24 cellular contexts compared by ENCODE assay signal in the genomic region with DNA sequence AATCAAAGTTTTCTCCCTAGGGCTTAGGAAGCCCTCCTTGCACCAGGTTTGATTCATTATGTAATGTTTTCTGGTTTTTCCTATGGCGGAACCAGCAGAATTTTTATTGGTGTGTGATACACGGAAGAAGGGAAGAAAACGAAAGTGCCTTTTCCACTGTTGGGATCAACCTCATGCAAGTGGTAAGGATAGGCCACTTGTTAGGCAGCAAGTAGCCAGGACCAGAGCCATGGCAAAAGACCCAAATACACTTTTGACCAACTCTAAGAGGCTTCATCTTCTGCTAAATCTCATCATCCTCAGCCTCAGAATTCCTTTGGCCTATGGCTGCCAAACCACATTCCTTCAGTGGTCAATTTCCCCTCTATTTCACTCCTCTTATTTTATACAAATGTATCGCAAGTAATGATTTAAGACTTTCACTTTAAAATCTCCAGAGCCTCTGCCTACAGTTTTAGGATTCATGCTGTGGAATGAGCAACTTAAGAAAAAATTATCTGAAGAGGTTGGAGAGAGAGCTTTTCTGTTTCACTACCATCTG. TPM values are rescaled to one million over a fixed set of nuclear protein-coding genes. Genes with fewer than 3 reads are reported as not detected.
DNase-seq lines count a peak whose midpoint lies in the region; ATAC-seq, FAIRE-seq and TF ChIP-seq lines count a peak whose summit lies in the region.
"Had no signal": no experiment of that assay in that cellular context is flagged by ENCODE, and none has a peak within 500 bp of the region (broad histone marks: within the 10 kb centered on the region; RNA-seq: fewer than 3 reads in every experiment).

No MANE protein-coding gene starts in this region.

- DNase-seq in GM23248, result peak; percentile 3
- peak; percentile 13 for DNase-seq in adipocyte (ENCODE audit: low read depth)
- peak; percentile 58 for DNase-seq in fibroblast of the aortic adventitia (ENCODE audit: low read depth)
- peak; percentile 54 for DNase-seq in small intestine
- no peak for DNase-seq in left lobe of liver (ENCODE audit: low spot score)
- no peak for DNase-seq in AG20443 (ENCODE audit: low spot score)
- no peak for DNase-seq in progenitor cell of endocrine pancreas (ENCODE audit: low spot score, unreplicated experiment)
- DNase-seq: activated CD4-positive, alpha-beta T cell treated with anti-CD3 and anti-CD28 coated beads, Interleukin-2, amount 10 ng/mL, durations not matched to agents 24 days and 14 days; activated CD8-positive, alpha-beta memory T cell treated with anti-CD3 and anti-CD28 coated beads, Interleukin-2, amount 50 U/mL, for 48 hours; activated naive CD4-positive, alpha-beta T cell treated with anti-CD3 and anti-CD28 coated beads, Interleukin-2, amount 10 ng/mL, durations not matched to agents 7 days and 5 days; body of pancreas; Calu3; cortex of kidney; GDM1; H7; NCI-H1436; NCI-H2171 treated with DMSO at 0.1 percent for 48 hours; Peyer's patch; right cardiac atrium; stimulated activated CD4-positive, alpha-beta T cell treated with anti-CD3 and anti-CD28 coated beads, Interleukin-1b, Interleukin-23, amount 100 ng/mL, for 48 hours had no signal

- H3K4me3 ChIP-seq in GM23248 (no peak overlapping the region), adipocyte (ENCODE audit: low read length) (peak overlapping the region; percentile 57), fibroblast of the aortic adventitia (ENCODE audit: low read depth, low read length) (peak overlapping the region; percentile 7), small intestine (ENCODE audit: low read depth in 1 of 2, low read length in 2 of 2) (no peak overlapping the region)
- H3K4me3 ChIP-seq: body of pancreas, GM12878, hepatocyte had no signal

- WGBS in GM23248 (ENCODE audit: low coverage in 1 of 2, low lambda C conversion rate in 2 of 2, missing lambda C conversion rate in 2 of 2), 2 experiments, result 81 to 85% methylated on average over 4 of the region's 4 CpGs
- WGBS in small intestine, 3 donors, result 63 to 83% (median 78%) methylated on average over 4 of the region's 4 CpGs

- H3K27ac ChIP-seq in GM23248 (no peak overlapping the region), small intestine (ENCODE audit: low read depth in 1 of 2, low read length in 1 of 2) (peak overlapping the region in 1 of 2 donors; percentile 18)
- H3K27ac ChIP-seq: body of pancreas, hepatocyte had no signal

- no peak overlapping the region for H3K4me2 ChIP-seq in GM23248 (ENCODE audit: unreplicated experiment)
- H3K4me2 ChIP-seq: hepatocyte had no signal

- no peak for FAIRE-seq in small intestine (lab: Jason Lieb, UNC)
- FAIRE-seq: GM12878 had no signal

- H3K9me2 ChIP-seq in GM23248 (ENCODE audit: insufficient read depth), result no peaks in the 10 kb centered on the region

- H3K9me3 ChIP-seq in GM23248 (ENCODE audit: low read depth), result no peaks in the 10 kb centered on the region
- no peaks in the 10 kb centered on the region for H3K9me3 ChIP-seq in adipocyte (ENCODE audit: control insufficient read depth, low read length)
- H3K9me3 ChIP-seq in small intestine (ENCODE audit: control insufficient read depth, low read depth), result no peaks in the 10 kb centered on the region
- H3K9me3 ChIP-seq: body of pancreas, Peyer's patch had no signal

- no peaks in the 10 kb centered on the region for H3K9me3 Mint-ChIP-seq in progenitor cell of endocrine pancreas (ENCODE audit: low read depth)
- H3K9me3 Mint-ChIP-seq: activated CD4-positive, alpha-beta T cell treated with anti-CD3 and anti-CD28 coated beads, Interleukin-2, amount 10 ng/mL, durations not matched to agents 24 days and 14 days; activated naive CD4-positive, alpha-beta T cell treated with anti-CD3 and anti-CD28 coated beads, Interleukin-2, amount 10 ng/mL, durations not matched to agents 7 days and 5 days had no signal

- 0 out of 2 replicates have a peak overlapping the region, but pooled peaks have one; percentile 1 for H2AFZ ChIP-seq in GM23248
- H2AFZ ChIP-seq: hepatocyte had no signal

- no peaks in the 10 kb centered on the region for H3K36me3 Mint-ChIP-seq in progenitor cell of endocrine pancreas (ENCODE audit: insufficient read depth)
- H3K36me3 Mint-ChIP-seq: activated naive CD4-positive, alpha-beta T cell treated with anti-CD3 and anti-CD28 coated beads, Interleukin-2, amount 10 ng/mL, durations not matched to agents 7 days and 5 days had no signal

- H3K36me3 ChIP-seq in GM23248 (ENCODE audit: low read depth) (no peaks in the 10 kb centered on the region), adipocyte (ENCODE audit: control insufficient read depth, insufficient read depth, low read length, severe bottlenecking) (no peaks in the 10 kb centered on the region), small intestine (ENCODE audit: control insufficient read depth in 2 of 2, insufficient read depth in 2 of 2, low read length in 2 of 2) (no peaks in the 10 kb centered on the region)
- H3K36me3 ChIP-seq: Peyer's patch had no signal

- no peak for TF ChIP-seq CTCF in fibroblast of the aortic adventitia (IDR thresholded peaks at IDR 0.05; ENCODE audit: insufficient read depth, low read length)
- TF ChIP-seq CTCF in progenitor cell of endocrine pancreas (IDR thresholded peaks at IDR 0.05; ENCODE audit: unreplicated experiment), result no peak

- H3K4me1 ChIP-seq in GM23248 (ENCODE audit: insufficient read depth) (peaks cover 26% of the 10 kb centered on the region), adipocyte (ENCODE audit: control insufficient read depth, insufficient read depth, low read length) (peaks cover 16% of the 10 kb centered on the region), small intestine (ENCODE audit: control insufficient read depth in 2 of 2, insufficient read depth in 1 of 2, low read depth in 1 of 2, low read length in 1 of 2) (no peaks in the 10 kb centered on the region)
- H3K4me1 ChIP-seq: Peyer's patch had no signal

- H3K9ac ChIP-seq in GM23248 (no peak overlapping the region), adipocyte (ENCODE audit: low read length) (peak overlapping the region; percentile 5)

- H3K27ac Mint-ChIP-seq in progenitor cell of endocrine pancreas, result no peak overlapping the region
- H3K27ac Mint-ChIP-seq: activated CD4-positive, alpha-beta T cell treated with anti-CD3 and anti-CD28 coated beads, Interleukin-2, amount 10 ng/mL, durations not matched to agents 24 days and 14 days; activated naive CD4-positive, alpha-beta T cell treated with anti-CD3 and anti-CD28 coated beads, Interleukin-2, amount 10 ng/mL, durations not matched to agents 7 days and 5 days; B cell had no signal

- no peaks in the 10 kb centered on the region for H3K27me3 ChIP-seq in GM23248 (replicated peaks; ENCODE audit: insufficient read depth)
- H3K27me3 ChIP-seq in adipocyte (replicated peaks; ENCODE audit: control insufficient read depth, insufficient read depth, low read length), result no peaks in the 10 kb centered on the region
- no peaks in the 10 kb centered on the region for H3K27me3 ChIP-seq in small intestine (ENCODE audit: control insufficient read depth in 2 of 2, insufficient read depth in 2 of 2, low read length in 2 of 2)
- H3K27me3 ChIP-seq: body of pancreas, hepatocyte, Peyer's patch had no signal

- no peaks in the 10 kb centered on the region for H4K20me1 ChIP-seq in GM23248 (ENCODE audit: insufficient read depth)

- no peaks in the 10 kb centered on the region for H3K27me3 Mint-ChIP-seq in progenitor cell of endocrine pancreas
- H3K27me3 Mint-ChIP-seq: activated CD4-positive, alpha-beta T cell treated with anti-CD3 and anti-CD28 coated beads, Interleukin-2, amount 10 ng/mL, durations not matched to agents 24 days and 14 days; activated naive CD4-positive, alpha-beta T cell treated with anti-CD3 and anti-CD28 coated beads, Interleukin-2, amount 10 ng/mL, durations not matched to agents 7 days and 5 days; B cell had no signal

- H3F3A ChIP-seq in GM23248 (ENCODE audit: insufficient read depth), result peaks cover 17% of the 10 kb centered on the region

- ATAC-seq in left lobe of liver, result no peak
- no peak for ATAC-seq in GM21619 (IDR thresholded peaks at IDR 0.05; ENCODE audit: unreplicated experiment)
- ATAC-seq: body of pancreas, GM12878, right cardiac atrium had no signal

- in situ Hi-C loops in GM23248 (cut with MboI), result no loop called here

- peaks cover 20% of the 10 kb centered on the region for H3K4me1 Mint-ChIP-seq in progenitor cell of endocrine pancreas (ENCODE audit: low read depth)
- H3K4me1 Mint-ChIP-seq: B cell had no signal

- no peak overlapping the region for H3K4me3 Mint-ChIP-seq in progenitor cell of endocrine pancreas (ENCODE audit: low read depth)
- H3K4me3 Mint-ChIP-seq: activated CD4-positive, alpha-beta T cell treated with anti-CD3 and anti-CD28 coated beads, Interleukin-2, amount 10 ng/mL, durations not matched to agents 24 days and 14 days; activated naive CD4-positive, alpha-beta T cell treated with anti-CD3 and anti-CD28 coated beads, Interleukin-2, amount 10 ng/mL, durations not matched to agents 7 days and 5 days; B cell had no signal

- H3K79me2 ChIP-seq in GM23248 (ENCODE audit: insufficient read depth), result peaks cover 88% of the 10 kb centered on the region

RNA-seq across cellular contexts. Expression of gene PPAT, which starts 21.2 kb away (rescaled TPM):
- total RNA-seq in GM23248 (2014; rRNA removed; shearing (Covaris generic)), result 8.5 and 19.1 TPM in 2 replicates
- polyA plus RNA-seq in GM23248 (2016; fragmentation: Nextera tagmentation; extraction: Ambion mirVana) (8.0 and 8.6 TPM in 2 replicates), small intestine (1 to 10 TPM in 2 of 3 donors, under 1 TPM in 1; 0.67 to 6.0 (median 1.6) TPM)
- total RNA-seq in fibroblast of the aortic adventitia (ENCODE audit: low replicate concordance) (13.7 and 18.4 TPM in 2 replicates), left lobe of liver (4.7 TPM), progenitor cell of endocrine pancreas (23.5 and 24.4 TPM in 2 replicates)

RNA-seq across cellular contexts. Expression of gene PAICS, which starts 21.9 kb away (rescaled TPM):
- 40.2 and 42.4 TPM in 2 replicates for total RNA-seq in GM23248 (2014; rRNA removed; shearing (Covaris generic))
- 80.2 and 82.2 TPM in 2 replicates for polyA plus RNA-seq in GM23248 (2016; fragmentation: Nextera tagmentation; extraction: Ambion mirVana)
- 13.6 and 62.3 TPM in 2 replicates for total RNA-seq in fibroblast of the aortic adventitia (ENCODE audit: low replicate concordance)
- polyA plus RNA-seq in small intestine, result 10 to 100 TPM; 11.0 to 81.7 (median 14.1) TPM
- 46.4 TPM for total RNA-seq in left lobe of liver
- 131 and 138 TPM in 2 replicates for total RNA-seq in progenitor cell of endocrine pancreas

RNA-seq across cellular contexts. Expression of gene AASDH, which starts 26.9 kb away (rescaled TPM):
- 8.6 and 16.5 TPM in 2 replicates for total RNA-seq in GM23248 (2014; rRNA removed; shearing (Covaris generic))
- polyA plus RNA-seq in GM23248 (2016; fragmentation: Nextera tagmentation; extraction: Ambion mirVana) (11.5 and 14.5 TPM in 2 replicates), small intestine (1 to 10 TPM; 1.9 to 4.2 (median 4.0) TPM)
- total RNA-seq in fibroblast of the aortic adventitia (ENCODE audit: low replicate concordance) (16.9 and 23.3 TPM in 2 replicates), left lobe of liver (5.4 TPM), progenitor cell of endocrine pancreas (22.0 and 25.2 TPM in 2 replicates)

RNA-seq across cellular contexts. Expression of gene SRP72, which starts 53.2 kb away (rescaled TPM):
- 64.7 and 70.0 TPM in 2 replicates for total RNA-seq in GM23248 (2014; rRNA removed; shearing (Covaris generic))
- polyA plus RNA-seq in GM23248 (2016; fragmentation: Nextera tagmentation; extraction: Ambion mirVana) (128 and 146 TPM in 2 replicates), small intestine (10 to 100 TPM; 18.8 to 39.7 (median 30.5) TPM)
- total RNA-seq in fibroblast of the aortic adventitia (ENCODE audit: low replicate concordance) (119 and 202 TPM in 2 replicates), left lobe of liver (40.1 TPM), progenitor cell of endocrine pancreas (119 and 120 TPM in 2 replicates)

Comparison
In these comparisons a context has a peak if more than half of its experiments do, and no peak if none do; other contexts are left out.
1. DNase-seq: peak in GM23248 (single experiment), adipocyte (single experiment), fibroblast of the aortic adventitia (single experiment) and small intestine (single experiment); none in left lobe of liver (single experiment), AG20443 (single experiment) and progenitor cell of endocrine pancreas (single experiment).
2. H3K4me3 ChIP-seq: peak in adipocyte (single experiment) and fibroblast of the aortic adventitia (single experiment); none in GM23248 (single experiment) and small intestine (0 of 2).